10 cellular contexts compared by ENCODE assay signal in the genomic region with DNA sequence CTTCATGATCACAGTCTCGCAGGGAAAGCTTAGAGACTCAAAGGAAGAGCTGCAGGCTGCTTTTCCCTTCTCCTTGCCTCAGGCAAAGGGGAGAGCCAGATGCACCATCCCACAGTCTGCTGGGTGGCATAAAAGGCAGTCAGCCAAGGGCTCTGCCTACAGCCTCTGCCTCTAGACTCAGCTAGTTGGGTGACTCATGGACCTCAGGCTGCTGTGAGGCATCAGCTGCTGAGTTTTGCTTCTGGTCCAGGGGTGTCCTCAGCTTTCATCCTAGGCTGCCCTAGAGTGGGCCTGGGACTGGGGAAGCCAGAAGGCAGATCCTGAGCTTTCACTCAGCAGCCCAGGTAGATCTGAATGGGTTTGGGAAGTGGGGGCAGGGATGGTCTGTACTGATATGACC. TPM values are rescaled to one million over a fixed set of nuclear protein-coding genes. Genes with fewer than 3 reads are reported as not detected.
DNase-seq lines count a peak whose midpoint lies in the region; ATAC-seq and TF ChIP-seq lines count a peak whose summit lies in the region.
"Had no signal": no experiment of that assay in that cellular context is flagged by ENCODE, and none has a peak within 500 bp of the region (broad histone marks: within the 10 kb centered on the region; RNA-seq: fewer than 3 reads in every experiment).

No MANE protein-coding gene starts in this region.

- peaks cover 9 to 22% (median 13%) of the 10 kb centered on the region in 3 donors for H3K4me1 Mint-ChIP-seq in T-cell

- no peak overlapping the region for H3K4me3 ChIP-seq in choroid plexus epithelial cell (ENCODE audit: low read depth, low read length)
- no peak overlapping the region for H3K4me3 ChIP-seq in WERI-Rb-1 (ENCODE audit: low read depth, low read length)
- H3K4me3 ChIP-seq: thoracic aorta had no signal

- no peak overlapping the region for H3K4me3 Mint-ChIP-seq in T-cell

- POLR2A ChIA-PET in T-cell (lab: Charles Lee) = no interaction called here

- DNase-seq in DMS 273 treated with DMSO at 0.1 percent for 48 hours (lab: John Stamatoyannopoulos, UW) (peak; percentile 40), LoVo (ENCODE audit: low spot score) (peak; percentile 11), choroid plexus epithelial cell (ENCODE audit: low read depth) (peak; percentile 45), non-pigmented ciliary epithelial cell (ENCODE audit: low read depth) (peak; percentile 23), left lobe of liver (ENCODE audit: low spot score) (no peak), T-cell (no peak), WERI-Rb-1 (no peak)
- DNase-seq: erythroblast had no signal

- peaks cover 21% of the 10 kb centered on the region for H3K36me3 Mint-ChIP-seq in T-cell

- H3K36me3 ChIP-seq in WERI-Rb-1 = no peaks in the 10 kb centered on the region
- H3K36me3 ChIP-seq: thoracic aorta had no signal

- no peak overlapping the region for H3K27ac ChIP-seq in WERI-Rb-1
- H3K27ac ChIP-seq: thoracic aorta had no signal

- TF ChIP-seq CTCF in choroid plexus epithelial cell (conservative IDR thresholded peaks at IDR 0.05; ENCODE audit: low read depth, low read length) = no peak
- no peak for TF ChIP-seq CTCF in WERI-Rb-1 (IDR thresholded peaks at IDR 0.05; ENCODE audit: low read depth, low read length)

- no peaks in the 10 kb centered on the region for H3K27me3 Mint-ChIP-seq in T-cell

- H3K27ac Mint-ChIP-seq in T-cell = no peak overlapping the region

- no peak for ATAC-seq in left lobe of liver
- ATAC-seq in T-cell (replicated peaks in 1 of 4) = no peak
- no peak for ATAC-seq in GM19023 (IDR thresholded peaks at IDR 0.05; ENCODE audit: unreplicated experiment)

- no peaks in the 10 kb centered on the region for H3K27me3 ChIP-seq in WERI-Rb-1 (ENCODE audit: insufficient read depth, low read depth, severe bottlenecking)

- CTCF ChIA-PET in T-cell (lab: Charles Lee) = interaction anchor here in 1 of 2 donors (0.7 kb wide), 1 partner anchor 8 kb away, joined by 3 read pairs; no protein-coding TSS in a partner anchor

- H3K9me3 ChIP-seq in WERI-Rb-1 (ENCODE audit: severe bottlenecking) = no peaks in the 10 kb centered on the region
- H3K9me3 ChIP-seq: thoracic aorta had no signal

- H3K9me3 Mint-ChIP-seq in T-cell = no peaks in the 10 kb centered on the region

RNA-seq across cellular contexts. Expression of a gene that starts 11.7 kb away (rescaled TPM):
- 0.53 TPM for total RNA-seq in left lobe of liver
- 10 to 100 TPM in 4 of 5 donors, 1 to 10 TPM in 1; 9.4 to 16.7 (median 12.2) TPM for total RNA-seq in T-cell

Comparison
In these comparisons a context has a peak if more than half of its experiments do, and no peak if none do; other contexts are left out.
1. DNase-seq: peak in DMS 273 treated with DMSO at 0.1 percent for 48 hours (single experiment), LoVo (single experiment), choroid plexus epithelial cell (single experiment) and non-pigmented ciliary epithelial cell (single experiment); none in left lobe of liver (single experiment), T-cell (0 of 34) and WERI-Rb-1 (single experiment).